1 cellular context compared by ENCODE assay signal in genomic region chr15:57591237-57591821, GRCh38.
TF ChIP-seq lines count a peak whose summit lies in the region.

No MANE protein-coding gene starts in this region.

TF ChIP-seq in endothelial cell of umbilical vein, 7 proteins besides CTCF, POLR2A, EP300 and RAD21:
- TF ChIP-seq JUN (IDR thresholded peaks at IDR 0.05; ENCODE audit: borderline replicate concordance, insufficient read depth, insufficient read length, low read depth) (no peak), MAX (IDR thresholded peaks at IDR 0.05; ENCODE audit: insufficient read depth, insufficient read length) (no peak), MYC (IDR thresholded peaks at IDR 0.05; ENCODE audit: low read depth, low read length) (no peak), POLR2AphosphoS5 (IDR thresholded peaks at IDR 0.05; ENCODE audit: insufficient read depth, low read depth, low read length) (no peak), EZH2 (IDR thresholded peaks at IDR 0.05; ENCODE audit: borderline replicate concordance, low read depth, low read length, severe bottlenecking) (no peak), GATA2 (IDR thresholded peaks at IDR 0.05; ENCODE audit: insufficient read depth, insufficient read length, low read depth, low read length) (no peak), FOS (IDR thresholded peaks at IDR 0.05; ENCODE audit: borderline replicate concordance, insufficient read depth, low read length) (no peak)
